In genomic region chr14:21072102-21072501, GRCh38 we compare ENCODE assay signal across 1 cellular context.
TF ChIP-seq lines count a peak whose summit lies in the region.

No MANE protein-coding gene starts in this region.

TF ChIP-seq in H1, 55 proteins besides CTCF, POLR2A, EP300 and RAD21:
- TF ChIP-seq TAF7 (optimal IDR thresholded peaks at IDR 0.05; ENCODE audit: borderline replicate concordance, low read depth, low read length) = no peak
- TF ChIP-seq SP2 (IDR thresholded peaks at IDR 0.05; ENCODE audit: low read length) = no peak
- TF ChIP-seq KDM1A (IDR thresholded peaks at IDR 0.05; ENCODE audit: borderline replicate concordance, low read length) = no peak
- no peak for TF ChIP-seq CHD1 (IDR thresholded peaks at IDR 0.05; ENCODE audit: low read depth, low read length)
